In the genomic region with DNA sequence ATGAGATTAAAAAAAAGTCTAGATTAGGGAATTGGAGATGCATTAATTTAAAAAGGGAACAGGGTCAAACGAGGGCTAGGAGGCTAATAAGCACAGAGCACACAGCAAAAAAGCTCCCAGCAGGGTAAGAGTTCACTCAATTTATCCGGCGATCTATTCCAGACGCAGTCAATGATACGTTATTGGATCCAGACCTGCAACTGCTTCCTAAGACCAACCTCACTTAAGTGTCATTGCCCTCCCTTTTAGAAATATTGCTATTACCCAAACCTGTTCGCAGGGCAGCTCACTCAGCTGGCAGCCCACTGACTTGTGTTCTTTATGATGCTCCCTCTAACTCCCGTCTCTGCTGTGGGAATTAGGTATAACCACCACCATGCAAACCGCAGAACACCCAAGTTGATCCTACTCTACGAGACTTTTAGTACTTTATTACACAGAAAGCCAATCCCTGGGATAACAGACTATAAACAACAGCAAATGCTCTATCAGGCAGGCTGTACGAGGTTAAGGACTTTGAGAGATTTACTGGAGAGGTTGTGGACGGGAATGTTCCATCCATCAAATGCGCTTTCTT, we compare ENCODE assay signal across 15 cellular contexts.
DNase-seq lines count a peak whose midpoint lies in the region; TF ChIP-seq lines count a peak whose summit lies in the region.
"Had no signal": no experiment of that assay in that cellular context is flagged by ENCODE, and none has a peak within 500 bp of the region (broad histone marks: within the 10 kb centered on the region; RNA-seq: fewer than 3 reads in every experiment).

No MANE protein-coding gene starts in this region.

- peaks cover 11% of the 10 kb centered on the region for H3K36me3 Mint-ChIP-seq in nephron (ENCODE audit: low read depth)
- no peaks in the 10 kb centered on the region for H3K36me3 Mint-ChIP-seq in MCF 10A (ENCODE audit: insufficient read depth, unreplicated experiment)

- H3K4me3 ChIP-seq in BE2C (ENCODE audit: low read depth, low read length) (no peak overlapping the region), OCI-LY3 (ENCODE audit: low read length) (no peak overlapping the region), fibroblast of villous mesenchyme (ENCODE audit: low read depth, low read length) (no peak overlapping the region)
- H3K4me3 ChIP-seq: HAP-1 had no signal

- no peak overlapping the region for H3K4me2 ChIP-seq in OCI-LY3 (ENCODE audit: low read length)

- H3K4me3 Mint-ChIP-seq in nephron (peak overlapping the region in 1 of 3 experiments; percentile 36), MCF 10A (ENCODE audit: unreplicated experiment) (no peak overlapping the region)
- H3K4me3 Mint-ChIP-seq: CD8-positive, alpha-beta T cell had no signal

- no peak for TF ChIP-seq CTCF in BE2C (IDR thresholded peaks at IDR 0.05; ENCODE audit: low read depth, low read length)
- no peak for TF ChIP-seq CTCF in OCI-LY3 (IDR thresholded peaks at IDR 0.05; ENCODE audit: low read depth, low read length)
- no peak for TF ChIP-seq CTCF in fibroblast of villous mesenchyme (IDR thresholded peaks at IDR 0.05; ENCODE audit: insufficient read depth, low read depth, low read length)
- TF ChIP-seq CTCF in nephron (IDR thresholded peaks at IDR 0.05; ENCODE audit: unreplicated experiment in 3 of 3): no peak
- TF ChIP-seq CTCF in MCF 10A (IDR thresholded peaks at IDR 0.05; ENCODE audit: unreplicated experiment): no peak

- H3K27ac Mint-ChIP-seq in nephron (peak overlapping the region in 2 of 3 experiments; percentile 35 to 58), MCF 10A (ENCODE audit: low read depth, unreplicated experiment) (no peak overlapping the region)
- H3K27ac Mint-ChIP-seq: CD8-positive, alpha-beta T cell had no signal

- CTCF ChIA-PET in MCF 10A (lab: Yijun Ruan, JAX): no interaction called here

- POLR2A ChIA-PET in MCF 10A (lab: Yijun Ruan, JAX): no interaction called here

- H3K9me3 Mint-ChIP-seq in nephron (peaks cover 12% of the 10 kb centered on the region), MCF 10A (ENCODE audit: unreplicated experiment) (no peaks in the 10 kb centered on the region)
- H3K9me3 Mint-ChIP-seq: CD8-positive, alpha-beta T cell had no signal

- no peak overlapping the region for H3K9ac ChIP-seq in OCI-LY3 (ENCODE audit: low read length)

- H2AFZ ChIP-seq in OCI-LY3 (ENCODE audit: low read depth, low read length): peak overlapping the region; percentile 85

- H3K79me2 ChIP-seq in OCI-LY3 (ENCODE audit: low read length): no peaks in the 10 kb centered on the region

- intact Hi-C loops in MCF 10A (cut with micrococcal nuclease): loop anchor here (10.0 kb wide), 1 partner anchor 504 kb away; no protein-coding TSS in a partner anchor

- no peaks in the 10 kb centered on the region for H3K27me3 ChIP-seq in BE2C
- no peaks in the 10 kb centered on the region for H3K27me3 ChIP-seq in OCI-LY3 (ENCODE audit: low read depth, low read length)

- H3K4me1 ChIP-seq in BE2C: peaks cover 24% of the 10 kb centered on the region
- H3K4me1 ChIP-seq in OCI-LY3 (ENCODE audit: low read length): peaks cover 40% of the 10 kb centered on the region

- peaks cover 25% of the 10 kb centered on the region for H3K4me1 Mint-ChIP-seq in nephron
- no peaks in the 10 kb centered on the region for H3K4me1 Mint-ChIP-seq in MCF 10A (ENCODE audit: insufficient read depth, unreplicated experiment)

- H3K27me3 Mint-ChIP-seq in nephron (ENCODE audit: low read depth): peaks cover 43% of the 10 kb centered on the region
- no peaks in the 10 kb centered on the region for H3K27me3 Mint-ChIP-seq in MCF 10A (ENCODE audit: insufficient read depth, unreplicated experiment)

- no peaks in the 10 kb centered on the region for H4K20me1 ChIP-seq in OCI-LY3 (ENCODE audit: insufficient read depth, low read length)

- no peaks in the 10 kb centered on the region for H3K36me3 ChIP-seq in BE2C
- H3K36me3 ChIP-seq in OCI-LY3 (replicated peaks; ENCODE audit: low read depth, low read length): no peaks in the 10 kb centered on the region
- H3K36me3 ChIP-seq: HAP-1 had no signal

- H3K27ac ChIP-seq in OCI-LY3 (ENCODE audit: low read length): no peak overlapping the region

- no TSS peak for BruUV-seq in MCF 10A (replicated peaks; lab: Mats Ljungman, UMichigan)

- H3K9me3 ChIP-seq in BE2C (no peaks in the 10 kb centered on the region), OCI-LY3 (ENCODE audit: insufficient read depth, low read length) (no peaks in the 10 kb centered on the region)

- peak; percentile 41 for DNase-seq in BE2C
- peak; percentile 61 for DNase-seq in fibroblast of villous mesenchyme (ENCODE audit: low read depth)
- no peak for DNase-seq in GM03348 (ENCODE audit: low spot score)
- no peak for DNase-seq in OCI-M1 (lab: John Stamatoyannopoulos, UW)
- DNase-seq in MCF 10A (ENCODE audit: unreplicated experiment): no peak
- no peak for DNase-seq in NCI-H2029 (lab: John Stamatoyannopoulos, UW)
- DNase-seq: 8988T; CD8-positive, alpha-beta T cell; DMS79; NCI-H1436 treated with DMSO at 0.1 percent for 48 hours; NCI-H510A treated with DMSO at 0.1 percent for 48 hours; SHP77 treated with DMSO at 0.1 percent for 48 hours had no signal

Comparison
In these comparisons a context has a peak if more than half of its experiments do, and no peak if none do; other contexts are left out.
1. DNase-seq: peak in BE2C (single experiment) and fibroblast of villous mesenchyme (single experiment); none in GM03348 (single experiment), OCI-M1 (single experiment), MCF 10A (single experiment) and NCI-H2029 (single experiment).